Comparison of ENCODE assay signal across 12 cellular contexts in the genomic region with DNA sequence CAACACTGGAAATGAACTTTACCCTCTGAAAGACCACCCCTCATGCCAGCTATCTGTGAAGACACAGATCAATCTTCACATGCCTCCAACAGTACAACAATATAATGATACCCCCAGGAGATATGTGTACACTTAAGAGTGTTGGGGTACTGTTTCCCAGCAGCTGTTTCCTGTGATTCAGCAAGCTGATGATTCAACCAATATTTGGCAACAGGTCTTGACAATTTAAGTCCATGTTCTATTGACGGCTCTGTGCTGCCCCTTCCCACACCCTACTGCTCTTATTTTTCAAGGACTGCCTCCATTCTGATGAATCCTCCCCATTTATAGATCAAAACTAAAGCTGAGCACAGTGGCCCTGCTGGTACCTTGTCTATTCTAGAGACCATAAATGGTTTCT. TPM values are rescaled to one million over a fixed set of nuclear protein-coding genes. Genes with fewer than 3 reads are reported as not detected.
DNase-seq lines count a peak whose midpoint lies in the region; TF ChIP-seq lines count a peak whose summit lies in the region.
"Had no signal": no experiment of that assay in that cellular context is flagged by ENCODE, and none has a peak within 500 bp of the region (broad histone marks: within the 10 kb centered on the region; RNA-seq: fewer than 3 reads in every experiment).

No MANE protein-coding gene starts in this region.

- peak overlapping the region; percentile 45 for H3K4me3 Mint-ChIP-seq in HFFc6
- H3K4me3 Mint-ChIP-seq: nephron progenitor cell had no signal

- H3K4me3 ChIP-seq in ascending aorta (no peak overlapping the region), fibroblast of the aortic adventitia (ENCODE audit: low read depth, low read length) (no peak overlapping the region), smooth muscle cell (no peak overlapping the region), mesendoderm (ENCODE audit: low read length) (no peak overlapping the region)

- H3K36me3 ChIP-seq in ascending aorta: peaks cover 49 to 77% of the 10 kb centered on the region in 2 donors
- H3K36me3 ChIP-seq in smooth muscle cell (ENCODE audit: low read depth): peaks cover 3% of the 10 kb centered on the region
- H3K36me3 ChIP-seq in mesendoderm (ENCODE audit: control insufficient read depth, insufficient read depth, low read length): peaks cover 4% of the 10 kb centered on the region

- H2BK15ac ChIP-seq in mesendoderm (replicated peaks; ENCODE audit: low read depth): no peak overlapping the region

- no peak overlapping the region for H3K4me2 ChIP-seq in smooth muscle cell
- no peak overlapping the region for H3K4me2 ChIP-seq in mesendoderm (ENCODE audit: low read length)

- no peak overlapping the region for H2AFZ ChIP-seq in smooth muscle cell (ENCODE audit: low read depth)

- 35% methylated on average over 1 of the region's 1 CpG for WGBS in smooth muscle cell (ENCODE audit: low lambda C conversion rate)
- no CpG with 5 or more reads among the region's 1 CpG for WGBS in mesendoderm (ENCODE audit: extremely low coverage, insufficient coverage, low lambda C conversion rate)

- no peak overlapping the region for H3K23ac ChIP-seq in mesendoderm (ENCODE audit: low read length)

- H3K9me3 Mint-ChIP-seq in HFFc6: no peaks in the 10 kb centered on the region
- H3K9me3 Mint-ChIP-seq: nephron progenitor cell had no signal

- no peak overlapping the region for H2BK5ac ChIP-seq in mesendoderm (ENCODE audit: low read length)

- no peak overlapping the region for H4K8ac ChIP-seq in mesendoderm (ENCODE audit: low read depth, low read length)

- H3K36me3 Mint-ChIP-seq in HFFc6 (ENCODE audit: low read depth): peaks cover 85% of the 10 kb centered on the region

- peaks cover 5% of the 10 kb centered on the region for H3K79me1 ChIP-seq in mesendoderm (ENCODE audit: low read length)

- no peak overlapping the region for H2BK120ac ChIP-seq in mesendoderm (ENCODE audit: low read depth, low read length)

- H2AK5ac ChIP-seq in mesendoderm (ENCODE audit: low read length): no peak overlapping the region

- H3F3A ChIP-seq in smooth muscle cell (ENCODE audit: low read depth): no peaks in the 10 kb centered on the region

- TF ChIP-seq CTCF in HFFc6 (IDR thresholded peaks at IDR 0.05) (no peak), ascending aorta (IDR thresholded peaks at IDR 0.05) (no peak), fibroblast of the aortic adventitia (IDR thresholded peaks at IDR 0.05; ENCODE audit: insufficient read depth, low read length) (no peak), smooth muscle cell (IDR thresholded peaks at IDR 0.05; ENCODE audit: borderline replicate concordance, insufficient read depth, poor library complexity, severe bottlenecking) (no peak)

- H3K27me3 ChIP-seq in ascending aorta (no peaks in the 10 kb centered on the region), smooth muscle cell (ENCODE audit: low read depth) (no peaks in the 10 kb centered on the region), mesendoderm (ENCODE audit: insufficient read depth, low read length, poor library complexity) (no peaks in the 10 kb centered on the region)

- peaks cover 2% of the 10 kb centered on the region for H3K27me3 Mint-ChIP-seq in HFFc6 (ENCODE audit: insufficient read depth)

- H3K4me1 Mint-ChIP-seq in HFFc6 (ENCODE audit: low read depth): peaks cover 62% of the 10 kb centered on the region

- peaks cover 23% of the 10 kb centered on the region for H4K20me1 ChIP-seq in smooth muscle cell (ENCODE audit: low read depth)

- H3K9ac ChIP-seq in smooth muscle cell (ENCODE audit: low read depth) (peak overlapping the region; percentile 51), mesendoderm (ENCODE audit: low read length) (no peak overlapping the region)

- intact Hi-C loops in ascending aorta (cut with DNase I): loop anchor here (5.0 to 10.0 kb wide), 3 partner anchors 597 to 1015 kb away; a partner anchor contains a TSS

- H3K4ac ChIP-seq in mesendoderm (ENCODE audit: low read depth, low read length): no peak overlapping the region

- H3K27ac ChIP-seq in ascending aorta (peak overlapping the region; percentile 70 to 75), smooth muscle cell (ENCODE audit: low read depth) (peak overlapping the region; percentile 81), mesendoderm (ENCODE audit: low read depth, low read length) (no peak overlapping the region)
- H3K27ac ChIP-seq: WERI-Rb-1 had no signal

- DNase-seq in HFFc6 (peak; percentile 63), ascending aorta (ENCODE audit: low spot score in 2 of 2) (no peak), fibroblast of the aortic adventitia (ENCODE audit: low read depth) (peak; percentile 44), smooth muscle cell (lab: John Stamatoyannopoulos, UW; ENCODE audit: unreplicated experiment) (no peak), mesendoderm (no peak), NCI-H748 treated with DMSO at 0.1 percent for 48 hours (lab: John Stamatoyannopoulos, UW) (no peak), COR-L47 (lab: John Stamatoyannopoulos, UW) (no peak)
- DNase-seq: activated naive CD4-positive, alpha-beta T cell treated with anti-CD3 and anti-CD28 coated beads, Interleukin-2, amount 50 U/mL, for 16 hours; glutamatergic neuron; left cardiac atrium; nephron progenitor cell; WERI-Rb-1 had no signal

- no peak overlapping the region for H3K18ac ChIP-seq in mesendoderm (ENCODE audit: low read length)

- H3K27ac Mint-ChIP-seq in HFFc6: peak overlapping the region; percentile 85
- H3K27ac Mint-ChIP-seq: nephron progenitor cell had no signal

- no peak overlapping the region for H3K56ac ChIP-seq in mesendoderm (ENCODE audit: low read length)

- H3K4me1 ChIP-seq in ascending aorta (peaks cover 2 to 18% of the 10 kb centered on the region in 2 donors), smooth muscle cell (ENCODE audit: low read depth) (no peaks in the 10 kb centered on the region), mesendoderm (ENCODE audit: control insufficient read depth, low read depth, low read length) (no peaks in the 10 kb centered on the region)

- H4K5ac ChIP-seq in mesendoderm (ENCODE audit: low read length): no peak overlapping the region

- H3K9me3 ChIP-seq in ascending aorta (no peaks in the 10 kb centered on the region), smooth muscle cell (replicated peaks; ENCODE audit: low read depth) (no peaks in the 10 kb centered on the region)

- H3K79me2 ChIP-seq in smooth muscle cell (ENCODE audit: low read depth) (peaks cover 7% of the 10 kb centered on the region), mesendoderm (ENCODE audit: control insufficient read depth, insufficient read depth, low read length) (peaks cover 2% of the 10 kb centered on the region)

RNA-seq across cellular contexts. Expression of a gene that starts 6.6 kb away (rescaled TPM):
- total RNA-seq in HFFc6 (2021; fragmentation: NEBNext Ultra II Directional; extraction: Animal tissue kit (Norgen Biotek cat#: 25700)): 10 to 100 TPM; 44.2 to 56.7 (median 50.2) TPM
- total RNA-seq in ascending aorta (137 TPM), fibroblast of the aortic adventitia (ENCODE audit: low replicate concordance) (122 and 133 TPM in 2 replicates), smooth muscle cell (43.1 and 59.5 TPM in 2 replicates)
- polyA plus RNA-seq in smooth muscle cell: 15.1 and 23.2 TPM in 2 replicates
- 15.2 TPM for polyA plus RNA-seq in mesendoderm (2013, experiment 1 of 2)
- 15.8 TPM for polyA plus RNA-seq in mesendoderm (2013, experiment 2 of 2)

Comparison
In these comparisons a context has a peak if more than half of its experiments do, and no peak if none do; other contexts are left out.
1. DNase-seq: peak in HFFc6 (single experiment) and fibroblast of the aortic adventitia (single experiment); none in ascending aorta (0 of 2), smooth muscle cell (single experiment), mesendoderm (single experiment), NCI-H748 treated with DMSO at 0.1 percent for 48 hours (single experiment) and COR-L47 (single experiment).